ENCODE assay signal across 8 cellular contexts in genomic region chrX:132728296-132728695, GRCh38.
"Had no signal": no experiment of that assay in that cellular context is flagged by ENCODE, and none has a peak within 500 bp of the region (broad histone marks: within the 10 kb centered on the region; RNA-seq: fewer than 3 reads in every experiment).

No MANE protein-coding gene starts in this region.

- H2AFZ ChIP-seq: GM23338 had no signal

- H3K4me3 ChIP-seq: GM23338 had no signal

- ATAC-seq: GM23338, HepG2 had no signal

- FAIRE-seq: H1, H54, HepG2 had no signal

- H3K27ac ChIP-seq: HL-60 had no signal

- DNase-seq: H9, HCEC 1CT, KG1 had no signal

- H3K4me2 ChIP-seq: GM23338 had no signal
